8 cellular contexts compared by ENCODE assay signal in the genomic region with DNA sequence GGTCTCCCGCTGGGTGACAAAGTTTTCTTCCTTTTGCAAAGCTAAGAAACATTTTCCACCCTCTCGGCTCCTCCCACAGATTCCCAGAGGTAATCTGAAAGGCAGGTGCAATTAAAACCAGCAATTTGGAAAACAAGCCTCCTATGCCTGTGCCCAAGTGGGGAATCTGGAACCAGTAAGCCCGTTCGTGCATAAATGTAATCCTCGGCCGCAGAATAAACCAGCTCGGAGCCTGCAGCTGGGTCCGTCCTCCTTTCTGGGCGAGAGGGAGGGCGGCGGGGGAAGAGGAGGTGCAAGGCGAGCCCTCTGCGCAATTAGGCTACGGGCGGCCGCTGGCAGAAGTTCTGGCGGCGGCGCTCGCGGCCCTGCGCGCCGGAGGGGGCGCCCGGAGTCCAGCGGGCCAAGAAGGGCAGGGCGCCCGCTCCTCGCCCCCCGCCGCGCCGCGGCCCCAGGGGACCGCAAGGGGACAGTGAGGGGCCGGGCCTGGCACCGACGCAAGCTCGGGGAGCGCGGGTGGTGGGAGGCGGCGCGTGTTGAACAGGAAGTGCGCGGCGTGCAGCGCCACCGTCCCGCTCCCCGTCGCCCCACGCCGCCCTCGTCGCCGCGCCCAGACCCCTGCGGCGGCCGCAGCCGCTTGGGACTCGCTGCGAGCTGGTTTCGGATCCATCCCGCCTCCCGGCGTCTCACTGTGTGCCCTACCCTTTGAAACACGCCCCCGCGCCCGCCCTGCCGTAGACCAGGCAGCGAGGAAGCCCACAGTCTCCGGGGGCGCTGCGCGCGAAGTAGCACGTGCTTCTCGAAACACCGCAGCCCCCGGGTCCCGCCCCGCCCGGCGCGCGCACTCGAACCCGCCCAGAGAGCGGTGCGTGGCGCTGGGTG. TPM values are rescaled to one million over a fixed set of nuclear protein-coding genes. Genes with fewer than 3 reads are reported as not detected.
DNase-seq lines count a peak whose midpoint lies in the region; ATAC-seq and TF ChIP-seq lines count a peak whose summit lies in the region.

A gene (minus strand): TSS at position 217 of the 879 bp plus-strand sequence. CDS start 495 bp downstream, outside the sequence.

- H3K9me3 Mint-ChIP-seq in effector memory CD8-positive, alpha-beta T cell = no peaks in the 10 kb centered on the region
- H3K9me3 Mint-ChIP-seq in mesothelial cell of epicardium = no peaks in the 10 kb centered on the region

- TF ChIP-seq CTCF in GM12875 (IDR thresholded peaks at IDR 0.05; ENCODE audit: borderline replicate concordance, insufficient read depth, low read depth, low read length) (no peak), mesothelial cell of epicardium (IDR thresholded peaks at IDR 0.05; ENCODE audit: unreplicated experiment) (no peak)

- H3K36me3 Mint-ChIP-seq in effector memory CD8-positive, alpha-beta T cell (ENCODE audit: insufficient read depth) = peaks cover 17% of the 10 kb centered on the region
- H3K36me3 Mint-ChIP-seq in mesothelial cell of epicardium = no peaks in the 10 kb centered on the region

- peak within 1 kb of the TSS; percentile 96 to 97 for H3K4me3 Mint-ChIP-seq in effector memory CD8-positive, alpha-beta T cell
- H3K4me3 Mint-ChIP-seq in mesothelial cell of epicardium = peak within 1 kb of the TSS; percentile 90

- DNase-seq in NCI-H2196 treated with DMSO at 0.1 percent for 48 hours (lab: John Stamatoyannopoulos, UW; ENCODE audit: unreplicated experiment) = peak; percentile 2
- peak; percentile 91 for DNase-seq in activated CD8-positive, alpha-beta memory T cell treated with anti-CD3 and anti-CD28 coated beads for 24 hours
- DNase-seq in effector memory CD8-positive, alpha-beta T cell = peak; percentile 71 to 75 (median 72)
- peak in 1 of 2 experiments; percentile 58 for DNase-seq in mesothelial cell of epicardium (ENCODE audit: low spot score in 2 of 2, unreplicated experiment in 2 of 2)
- DNase-seq in stimulated activated CD8-positive, alpha-beta memory T cell treated with anti-CD3 and anti-CD28 coated beads, Interleukin-15, amount 100 ng/mL, for 4 hours (ENCODE audit: low read depth in 2 of 2) = peak; percentile 68 to 72
- no peak for DNase-seq in SHP77 treated with DMSO at 0.1 percent for 48 hours (lab: John Stamatoyannopoulos, UW)

- peaks cover 15 to 23% of the 10 kb centered on the region in 2 donors for H3K4me1 Mint-ChIP-seq in effector memory CD8-positive, alpha-beta T cell (ENCODE audit: low read depth in 2 of 2)
- H3K4me1 Mint-ChIP-seq in mesothelial cell of epicardium = peaks cover 6% of the 10 kb centered on the region

- no peaks in the 10 kb centered on the region for H3K27me3 Mint-ChIP-seq in effector memory CD8-positive, alpha-beta T cell
- peaks cover 79% of the 10 kb centered on the region for H3K27me3 Mint-ChIP-seq in mesothelial cell of epicardium (ENCODE audit: low read depth)

- peak within 1 kb of the TSS; percentile 33 for H3K4me3 ChIP-seq in GM12875 (ENCODE audit: low read depth, low read length)

- peak within 1 kb of the TSS in 1 of 2 donors; percentile 94 for H3K27ac Mint-ChIP-seq in effector memory CD8-positive, alpha-beta T cell
- peak within 1 kb of the TSS; percentile 25 for H3K27ac Mint-ChIP-seq in mesothelial cell of epicardium

- ATAC-seq in HG02763 (IDR thresholded peaks at IDR 0.05; ENCODE audit: unreplicated experiment) = peak; percentile 62
- ATAC-seq in effector memory CD8-positive, alpha-beta T cell (replicated peaks) = peak; percentile 63

RNA-seq across cellular contexts. Expression of the gene that starts here (rescaled TPM):
- 15.7 to 16.6 TPM (median 15.7 TPM) in 3 replicates for total RNA-seq in mesothelial cell of epicardium
